20 cellular contexts compared by ENCODE assay signal in the genomic region with DNA sequence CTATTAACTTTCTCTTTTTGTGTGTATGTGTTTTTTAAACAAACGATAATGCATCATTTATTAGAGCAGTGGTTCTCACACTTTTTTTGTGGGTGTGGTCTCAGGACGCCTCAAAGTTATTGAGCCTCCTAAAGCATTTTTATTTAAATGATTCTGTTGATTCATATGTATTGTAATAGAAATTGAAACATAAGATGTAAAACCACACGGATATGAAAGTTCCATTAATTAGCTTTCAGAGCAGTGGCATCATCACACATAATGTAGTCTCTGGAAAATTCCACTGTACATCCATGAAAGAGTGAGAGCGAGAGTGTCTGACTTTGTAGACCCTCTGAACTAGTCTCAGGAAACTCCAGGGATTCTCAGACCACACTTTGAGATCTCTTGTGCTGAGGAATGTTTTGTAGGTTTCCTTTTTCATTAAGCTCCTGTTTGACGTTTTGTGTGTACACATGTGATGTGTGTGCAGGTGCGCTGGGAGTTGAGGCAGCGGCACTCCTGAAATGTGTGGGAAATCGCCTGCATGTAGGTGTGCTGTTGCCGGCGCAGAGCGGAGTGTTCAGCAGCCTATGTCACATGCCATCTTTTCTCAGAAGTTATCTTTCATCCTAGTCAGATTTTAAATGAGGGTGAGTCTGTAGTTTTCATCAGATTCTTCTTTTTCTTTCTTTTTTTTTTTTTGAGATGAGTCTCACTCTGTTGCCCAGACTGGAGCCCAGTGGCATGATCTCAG. TPM values are rescaled to one million over a fixed set of nuclear protein-coding genes. Genes with fewer than 3 reads are reported as not detected.
DNase-seq lines count a peak whose midpoint lies in the region; ATAC-seq and TF ChIP-seq lines count a peak whose summit lies in the region.
"Had no signal": no experiment of that assay in that cellular context is flagged by ENCODE, and none has a peak within 500 bp of the region (broad histone marks: within the 10 kb centered on the region; RNA-seq: fewer than 3 reads in every experiment).

No MANE protein-coding gene starts in this region.

- peaks cover 16% of the 10 kb centered on the region for H3K36me3 Mint-ChIP-seq in activated naive CD4-positive, alpha-beta T cell treated with anti-CD3 and anti-CD28 coated beads, Interleukin-2, amount 50 U/mL, for 24 hours
- H3K36me3 Mint-ChIP-seq in T-cell (peaks cover 36% of the 10 kb centered on the region), glutamatergic neuron (ENCODE audit: unreplicated experiment) (peaks cover 14% of the 10 kb centered on the region)
- H3K36me3 Mint-ChIP-seq in stimulated activated naive B cell treated with anti-CD40 and anti-IgM and Interleukin-4, amounts not matched to agents 10 μg/mL and 1 μg/mL and 100 μg/mL, for 72 hours, result peaks cover 32 to 46% of the 10 kb centered on the region in 2 donors

- DNase-seq in activated naive CD4-positive, alpha-beta T cell treated with anti-CD3 and anti-CD28 coated beads, Interleukin-2, amount 50 U/mL, for 16 hours, result no peak
- DNase-seq in T-cell (no peak), glutamatergic neuron (no peak)
- DNase-seq in stimulated activated naive B cell treated with anti-CD40 and anti-IgM and Interleukin-4, amounts not matched to agents 10 μg/mL and 1 μg/mL and 100 μg/mL, for 72 hours, result no peak
- DNase-seq: C1 segment of cervical spinal cord; effector CD4-positive, alpha-beta T cell; EL; HCEC 1CT; IMR-90; kidney glomerular epithelial cell; mammary epithelial cell; NCI-H1105; NCI-H1930; NCI-H526 treated with DMSO at 0.1 percent for 48 hours; stimulated activated naive CD4-positive, alpha-beta T cell had no signal

- CTCF ChIA-PET in T-cell (lab: Charles Lee), result interaction anchor here in 1 of 2 donors (0.7 to 0.9 kb wide), 2 partner anchors 26 to 1502 kb away, joined by 4 read pairs; no protein-coding TSS in a partner anchor

- POLR2A ChIA-PET in T-cell (lab: Charles Lee), result no interaction called here

- H3K27ac Mint-ChIP-seq in activated naive CD4-positive, alpha-beta T cell treated with anti-CD3 and anti-CD28 coated beads, Interleukin-2, amount 50 U/mL, for 24 hours, result peak overlapping the region; percentile 59
- H3K27ac Mint-ChIP-seq in T-cell (peak overlapping the region in 1 of 2 donors; percentile 21), glutamatergic neuron (ENCODE audit: unreplicated experiment) (peak overlapping the region; percentile 57)
- peak overlapping the region; percentile 71 for H3K27ac Mint-ChIP-seq in stimulated activated naive B cell treated with anti-CD40 and anti-IgM and Interleukin-4, amounts not matched to agents 10 μg/mL and 1 μg/mL and 100 μg/mL, for 72 hours

- ATAC-seq in T-cell (replicated peaks in 1 of 4), result no peak
- ATAC-seq in stimulated activated naive B cell treated with anti-CD40 and anti-IgM and Interleukin-4, amounts not matched to agents 10 μg/mL and 1 μg/mL and 100 μg/mL, for 72 hours (replicated peaks), result no peak
- no peak for ATAC-seq in GM19351 (IDR thresholded peaks at IDR 0.05; ENCODE audit: unreplicated experiment)
- ATAC-seq in HG02642 (IDR thresholded peaks at IDR 0.05; ENCODE audit: poor library complexity, unreplicated experiment), result no peak
- ATAC-seq: heart left ventricle had no signal

- H3K9me3 Mint-ChIP-seq in activated naive CD4-positive, alpha-beta T cell treated with anti-CD3 and anti-CD28 coated beads, Interleukin-2, amount 50 U/mL, for 24 hours, result no peaks in the 10 kb centered on the region
- H3K9me3 Mint-ChIP-seq in T-cell (no peaks in the 10 kb centered on the region), glutamatergic neuron (ENCODE audit: unreplicated experiment) (peaks cover 36% of the 10 kb centered on the region)
- H3K9me3 Mint-ChIP-seq in stimulated activated naive B cell treated with anti-CD40 and anti-IgM and Interleukin-4, amounts not matched to agents 10 μg/mL and 1 μg/mL and 100 μg/mL, for 72 hours, result no peaks in the 10 kb centered on the region

- no peak overlapping the region for H3K4me3 Mint-ChIP-seq in activated naive CD4-positive, alpha-beta T cell treated with anti-CD3 and anti-CD28 coated beads, Interleukin-2, amount 50 U/mL, for 24 hours
- H3K4me3 Mint-ChIP-seq in T-cell (peak overlapping the region in 2 of 3 donors; percentile 32 to 58), glutamatergic neuron (ENCODE audit: unreplicated experiment) (peak overlapping the region; percentile 28)
- H3K4me3 Mint-ChIP-seq in stimulated activated naive B cell treated with anti-CD40 and anti-IgM and Interleukin-4, amounts not matched to agents 10 μg/mL and 1 μg/mL and 100 μg/mL, for 72 hours, result peak overlapping the region; percentile 36 to 44
- H3K4me3 Mint-ChIP-seq: brain had no signal

- H3K27me3 Mint-ChIP-seq in activated naive CD4-positive, alpha-beta T cell treated with anti-CD3 and anti-CD28 coated beads, Interleukin-2, amount 50 U/mL, for 24 hours, result no peaks in the 10 kb centered on the region
- H3K27me3 Mint-ChIP-seq in T-cell (no peaks in the 10 kb centered on the region), glutamatergic neuron (ENCODE audit: unreplicated experiment) (peaks cover 12% of the 10 kb centered on the region)
- no peaks in the 10 kb centered on the region for H3K27me3 Mint-ChIP-seq in stimulated activated naive B cell treated with anti-CD40 and anti-IgM and Interleukin-4, amounts not matched to agents 10 μg/mL and 1 μg/mL and 100 μg/mL, for 72 hours
- H3K27me3 Mint-ChIP-seq: brain had no signal

- no peak for TF ChIP-seq CTCF in glutamatergic neuron (IDR thresholded peaks at IDR 0.05; ENCODE audit: partially characterized antibody, unreplicated experiment)

- H3K4me1 Mint-ChIP-seq in activated naive CD4-positive, alpha-beta T cell treated with anti-CD3 and anti-CD28 coated beads, Interleukin-2, amount 50 U/mL, for 24 hours, result peaks cover 59% of the 10 kb centered on the region
- H3K4me1 Mint-ChIP-seq in T-cell (peaks cover 48 to 62% (median 57%) of the 10 kb centered on the region in 3 donors), glutamatergic neuron (ENCODE audit: low read depth, unreplicated experiment) (peaks cover 58% of the 10 kb centered on the region)
- H3K4me1 Mint-ChIP-seq in stimulated activated naive B cell treated with anti-CD40 and anti-IgM and Interleukin-4, amounts not matched to agents 10 μg/mL and 1 μg/mL and 100 μg/mL, for 72 hours, result peaks cover 69 to 93% of the 10 kb centered on the region in 2 donors

RNA-seq across cellular contexts. Expression of a gene that starts 5.3 kb away (rescaled TPM):
- total RNA-seq in T-cell (10 to 100 TPM; 18.5 to 22.4 (median 20.4) TPM), glutamatergic neuron (ENCODE audit: unreplicated experiment) (308 TPM)

Comparison
In these comparisons a context has a peak if more than half of its experiments do, and no peak if none do; other contexts are left out.
1. RNA of a gene that starts 5.3 kb away (total RNA-seq): 308 TPM in glutamatergic neuron (single experiment); 18.5 to 22.4 TPM in T-cell; every median in the first group is over 10 times any median in the second.